ENCODE assay signal across 8 cellular contexts in the genomic region with DNA sequence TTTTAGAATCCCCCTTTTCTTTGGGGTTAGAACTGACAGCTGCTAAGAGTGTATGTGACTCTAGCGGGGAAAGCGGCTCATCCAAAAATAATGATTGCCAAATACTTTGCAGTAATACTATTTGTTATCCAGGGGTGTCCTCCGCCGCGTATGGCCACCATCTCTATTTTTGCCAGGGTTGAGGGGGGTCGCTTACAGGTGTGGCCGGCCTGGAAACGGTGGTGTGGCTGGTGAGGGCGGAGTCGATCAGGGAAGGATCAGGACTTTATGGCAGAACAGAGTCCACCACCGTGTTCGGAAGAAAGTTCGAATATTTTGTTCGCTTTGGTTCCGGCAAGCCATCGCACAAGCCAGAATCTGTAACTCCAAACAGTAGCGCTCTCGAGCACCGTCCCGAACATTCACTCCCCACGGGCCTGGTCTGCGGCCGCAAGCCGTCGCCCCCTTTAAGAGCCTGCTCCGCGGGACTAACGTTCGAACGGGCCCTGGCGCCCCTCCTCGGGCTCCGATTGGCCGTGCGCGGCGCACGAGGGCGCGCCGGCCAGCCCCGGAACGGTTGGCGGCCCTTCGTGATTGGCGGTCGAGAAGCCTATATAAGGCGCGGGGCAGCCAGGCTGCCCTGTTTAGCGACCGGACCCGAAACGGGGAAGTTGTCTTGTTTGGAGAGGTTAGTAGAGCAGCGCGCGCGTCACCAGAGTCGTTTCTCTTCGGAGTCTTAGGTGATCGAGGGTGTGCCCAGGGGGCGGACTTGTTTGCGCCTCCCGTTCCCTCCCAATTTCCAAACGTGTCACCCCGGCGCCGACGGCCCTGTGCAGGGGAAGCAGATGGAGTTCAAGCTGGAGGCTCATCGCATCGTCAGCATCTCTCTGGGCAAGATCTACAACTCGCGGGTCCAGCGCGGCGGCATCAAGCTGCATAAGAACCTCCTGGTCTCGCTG.
DNase-seq lines count a peak whose midpoint lies in the region; ATAC-seq lines count a peak whose summit lies in the region.

TSS of gene IER5 (plus strand) at position 622 of the 938 bp plus-strand sequence. CDS start at position 825, 203 bp downstream.

- ATAC-seq in GM19351 (IDR thresholded peaks at IDR 0.05; ENCODE audit: unreplicated experiment), result peak; percentile 61
- ATAC-seq in HG03520 (IDR thresholded peaks at IDR 0.05; ENCODE audit: unreplicated experiment), result peak; percentile 73

- DNase-seq in C1 segment of cervical spinal cord (lab: John Stamatoyannopoulos, UW), result peak; percentile 62 to 96 (median 92)
- peak; percentile 100 for DNase-seq in NCI-H526 treated with DMSO at 0.1 percent for 48 hours (lab: John Stamatoyannopoulos, UW)
- DNase-seq in activated CD4-positive, alpha-beta T cell treated with anti-CD3 and anti-CD28 coated beads for 48 hours, result peak; percentile 97
- peak; percentile 98 for DNase-seq in kidney tubule cell (ENCODE audit: low spot score)
- DNase-seq in stimulated activated CD4-positive, alpha-beta T cell treated with anti-CD3 and anti-CD28 coated beads, Interleukin-1b, Interleukin-23, amount 100 ng/mL, for 24 hours (ENCODE audit: low read depth in 4 of 4, low spot score in 1 of 4), result peak; percentile 88 to 94 (median 93)

- H3K27ac ChIP-seq in cingulate gyrus (ENCODE audit: low read depth, low read length), result peak within 1 kb of the TSS; percentile 83

Comparison
In these comparisons a context has a peak if more than half of its experiments do, and no peak if none do; other contexts are left out.
1. Peak in every context shown above with its lines: DNase-seq, ATAC-seq and H3K27ac ChIP-seq.